In genomic region chr4:54914781-54915180, GRCh38 we compare ENCODE assay signal across 17 cellular contexts.
DNase-seq lines count a peak whose midpoint lies in the region.
"Had no signal": no experiment of that assay in that cellular context is flagged by ENCODE, and none has a peak within 500 bp of the region (broad histone marks: within the 10 kb centered on the region; RNA-seq: fewer than 3 reads in every experiment).

No MANE protein-coding gene starts in this region.

- peak overlapping the region; percentile 66; the same call in 1 of the 2 replicates for H3K9ac ChIP-seq in BLaER1

- peaks cover 3% of the 10 kb centered on the region; the same call in 1 of the 2 replicates for H3K9me3 ChIP-seq in BLaER1

- peak overlapping the region; percentile 91 for H3K4me2 ChIP-seq in BLaER1
- H3K4me2 ChIP-seq: GM23338 had no signal

- no peaks in the 10 kb centered on the region for H3K27me3 ChIP-seq in BLaER1

- no peaks in the 10 kb centered on the region for H3K36me3 ChIP-seq in BLaER1

- peak overlapping the region; percentile 32; the same call in 1 of the 2 replicates for H3K4me3 ChIP-seq in BLaER1
- H3K4me3 ChIP-seq: GM23338 had no signal

- H3K27ac ChIP-seq in BLaER1, result peak overlapping the region; percentile 92
- H3K27ac ChIP-seq: 22Rv1 had no signal

- H3K4me1 ChIP-seq in BLaER1, result peaks cover 72% of the 10 kb centered on the region

- H4K20me1 ChIP-seq in BLaER1, result no peaks in the 10 kb centered on the region

- DNase-seq in foreskin melanocyte, result peak; percentile 53
- peak; percentile 4 for DNase-seq in putamen (ENCODE audit: low spot score)
- DNase-seq in NCI-H524 treated with DMSO at 0.1 percent for 48 hours (lab: John Stamatoyannopoulos, UW), result no peak
- no peak for DNase-seq in NCI-H510A treated with DMSO at 0.1 percent for 48 hours (lab: John Stamatoyannopoulos, UW)
- DNase-seq in NCI-H1048 (lab: John Stamatoyannopoulos, UW), result no peak
- DNase-seq: C1 segment of cervical spinal cord; Calu3; CD4-positive, alpha-beta memory T cell; COR-L47; DMS53; DMS79 treated with DMSO at 0.1 percent for 48 hours; GF-D8; H9; HFFc6 had no signal

Comparison
In these comparisons a context has a peak if more than half of its experiments do, and no peak if none do; other contexts are left out.
1. DNase-seq: peak in foreskin melanocyte (single experiment) and putamen (single experiment); none in NCI-H524 treated with DMSO at 0.1 percent for 48 hours (single experiment), NCI-H510A treated with DMSO at 0.1 percent for 48 hours (single experiment) and NCI-H1048 (single experiment).